ENCODE assay signal across 18 cellular contexts in the genomic region with DNA sequence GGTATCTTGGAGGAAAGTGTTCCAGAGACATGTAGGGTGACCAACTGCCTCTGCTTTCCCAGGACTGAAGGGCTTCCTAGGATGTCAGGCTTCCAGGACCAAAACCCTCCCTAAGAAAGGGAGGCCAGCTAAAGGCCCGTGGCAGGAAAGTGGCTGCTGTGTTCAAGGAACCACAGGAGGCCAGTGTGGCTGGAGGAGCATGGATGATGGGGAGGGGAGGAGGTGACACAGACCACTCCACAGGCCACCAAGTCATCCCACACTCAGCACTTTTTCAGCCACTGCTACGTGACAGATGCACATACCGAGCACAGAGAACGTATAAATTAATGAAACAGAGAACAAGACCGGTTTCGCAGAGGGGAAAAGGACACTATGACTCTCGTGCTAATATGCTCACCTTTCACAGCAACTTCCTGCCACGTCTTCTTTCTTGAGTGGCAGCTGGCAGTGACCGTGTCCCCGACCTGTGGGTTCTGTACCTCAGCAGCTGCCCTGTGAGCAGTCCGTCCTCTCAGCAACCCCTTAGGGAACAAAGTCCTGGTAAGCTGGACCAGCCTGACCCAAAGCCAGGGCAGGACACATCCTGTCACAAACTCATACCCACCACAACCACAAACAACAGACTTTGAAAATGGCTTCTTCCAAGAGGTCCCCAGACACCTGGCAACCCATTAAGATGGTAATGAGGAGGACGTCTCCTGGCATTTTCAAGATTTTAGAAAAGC.
DNase-seq lines count a peak whose midpoint lies in the region; ATAC-seq and TF ChIP-seq lines count a peak whose summit lies in the region.
"Had no signal": no experiment of that assay in that cellular context is flagged by ENCODE, and none has a peak within 500 bp of the region (broad histone marks: within the 10 kb centered on the region; RNA-seq: fewer than 3 reads in every experiment).

No MANE protein-coding gene starts in this region.

- no peaks in the 10 kb centered on the region for H3K27me3 ChIP-seq in right atrium auricular region
- no peaks in the 10 kb centered on the region for H3K27me3 ChIP-seq in right cardiac atrium (ENCODE audit: control insufficient read depth, insufficient read depth)
- peaks cover 0 to 7% (median 0%) of the 10 kb centered on the region in 4 donors for H3K27me3 ChIP-seq in esophagus muscularis mucosa
- H3K27me3 ChIP-seq in GM23248 (replicated peaks; ENCODE audit: insufficient read depth) = peaks cover 29% of the 10 kb centered on the region; the same call in 1 of the 2 replicates
- H3K27me3 ChIP-seq: BLaER1 treated with 17β-estradiol and CSF1 and Interleukin-3, amounts not matched to agents 10 nM and 100 nM had no signal

- H3K27ac Mint-ChIP-seq in osteocyte (ENCODE audit: unreplicated experiment) = no peak overlapping the region
- H3K27ac Mint-ChIP-seq: B cell; CD4-positive, alpha-beta T cell; CD8-positive, alpha-beta T cell had no signal

- TF ChIP-seq CTCF in right atrium auricular region (IDR thresholded peaks at IDR 0.05) (no peak), esophagus muscularis mucosa (IDR thresholded peaks at IDR 0.05) (no peak), osteocyte (IDR thresholded peaks at IDR 0.05) (no peak)

- H3K9ac ChIP-seq in GM23248 = no peak overlapping the region
- H3K9ac ChIP-seq: BLaER1 treated with 17β-estradiol and CSF1 and Interleukin-3, amounts not matched to agents 10 nM and 100 nM had no signal

- no peak overlapping the region for H3K4me3 ChIP-seq in right atrium auricular region
- H3K4me3 ChIP-seq in right cardiac atrium (ENCODE audit: low read length) = no peak overlapping the region
- no peak overlapping the region for H3K4me3 ChIP-seq in esophagus muscularis mucosa
- H3K4me3 ChIP-seq in GM23248 = no peak overlapping the region
- H3K4me3 ChIP-seq: A549; BLaER1 treated with 17β-estradiol and CSF1 and Interleukin-3, amounts not matched to agents 10 nM and 100 nM had no signal

- H3K4me1 ChIP-seq in right atrium auricular region (no peaks in the 10 kb centered on the region), right cardiac atrium (ENCODE audit: control insufficient read depth, insufficient read depth, low read length) (no peaks in the 10 kb centered on the region), esophagus muscularis mucosa (no peaks in the 10 kb centered on the region), GM23248 (ENCODE audit: insufficient read depth) (no peaks in the 10 kb centered on the region)
- H3K4me1 ChIP-seq: A549; BLaER1 treated with 17β-estradiol and CSF1 and Interleukin-3, amounts not matched to agents 10 nM and 100 nM; Caco-2 had no signal

- no peak overlapping the region for H3K4me3 Mint-ChIP-seq in osteocyte (ENCODE audit: unreplicated experiment)
- H3K4me3 Mint-ChIP-seq: B cell; CD4-positive, alpha-beta T cell; CD8-positive, alpha-beta T cell had no signal

- H3F3A ChIP-seq in GM23248 (ENCODE audit: insufficient read depth) = no peaks in the 10 kb centered on the region

- no peak overlapping the region for H2AFZ ChIP-seq in GM23248

- peaks cover 23% of the 10 kb centered on the region for H3K27me3 Mint-ChIP-seq in osteocyte (ENCODE audit: unreplicated experiment)

- no peaks in the 10 kb centered on the region for H4K20me1 ChIP-seq in GM23248 (ENCODE audit: insufficient read depth)
- H4K20me1 ChIP-seq: BLaER1 treated with 17β-estradiol and CSF1 and Interleukin-3, amounts not matched to agents 10 nM and 100 nM had no signal

- H3K4me2 ChIP-seq in GM23248 (ENCODE audit: unreplicated experiment) = no peak overlapping the region
- H3K4me2 ChIP-seq: A549; BLaER1 treated with 17β-estradiol and CSF1 and Interleukin-3, amounts not matched to agents 10 nM and 100 nM had no signal

- H3K36me3 Mint-ChIP-seq in osteocyte (ENCODE audit: unreplicated experiment) = no peaks in the 10 kb centered on the region
- H3K36me3 Mint-ChIP-seq: CD8-positive, alpha-beta T cell had no signal

- H3K4me1 Mint-ChIP-seq in osteocyte (ENCODE audit: unreplicated experiment) = no peaks in the 10 kb centered on the region
- H3K4me1 Mint-ChIP-seq: B cell had no signal

- in situ Hi-C loops in GM23248 (cut with MboI) = no loop called here

- TF ChIP-seq EP300 in esophagus muscularis mucosa (IDR thresholded peaks at IDR 0.05) = no peak

- H3K9me3 ChIP-seq in right atrium auricular region (no peaks in the 10 kb centered on the region), right cardiac atrium (ENCODE audit: control insufficient read depth, low read length) (no peaks in the 10 kb centered on the region), esophagus muscularis mucosa (no peaks in the 10 kb centered on the region), GM23248 (ENCODE audit: low read depth) (no peaks in the 10 kb centered on the region)
- H3K9me3 ChIP-seq: A549; BLaER1 treated with 17β-estradiol and CSF1 and Interleukin-3, amounts not matched to agents 10 nM and 100 nM; Caco-2 had no signal

- TF ChIP-seq POLR2A in esophagus muscularis mucosa (IDR thresholded peaks at IDR 0.05; ENCODE audit: low read depth) = no peak
- TF ChIP-seq POLR2A in erythroblast (IDR thresholded peaks at IDR 0.05; ENCODE audit: low read length) = no peak

- 81% methylated on average over 12 of the region's 12 CpGs for WGBS in right cardiac atrium
- WGBS in esophagus muscularis mucosa = 84% methylated on average over 12 of the region's 12 CpGs
- 55 to 60% methylated on average over 12 of the region's 12 CpGs for WGBS in GM23248 (ENCODE audit: low coverage in 1 of 2, low lambda C conversion rate in 2 of 2, missing lambda C conversion rate in 2 of 2), 2 experiments

- H3K79me2 ChIP-seq in GM23248 (ENCODE audit: insufficient read depth) = no peaks in the 10 kb centered on the region

- H3K9me3 Mint-ChIP-seq in osteocyte (ENCODE audit: unreplicated experiment) = no peaks in the 10 kb centered on the region
- H3K9me3 Mint-ChIP-seq: CD4-positive, alpha-beta T cell; CD8-positive, alpha-beta T cell had no signal

- intact Hi-C loops in right cardiac atrium (cut with DNase I) (no loop called here), esophagus muscularis mucosa (cut with DNase I) (no loop called here)

- ATAC-seq in right cardiac atrium = no peak
- ATAC-seq: A549; CD8-positive, alpha-beta T cell had no signal

- DNase-seq in right atrium auricular region (ENCODE audit: low spot score) (peak; percentile 43), right cardiac atrium (no peak), esophagus muscularis mucosa (ENCODE audit: extremely low spot score) (peak; percentile 84), osteocyte (ENCODE audit: extremely low spot score, unreplicated experiment) (peak; percentile 51), erythroblast (lab: John Stamatoyannopoulos, UW) (no peak), GM23248 (no peak)
- DNase-seq: AML-193; Caco-2; Calu3; CD4-positive, alpha-beta T cell; CD8-positive, alpha-beta T cell; DMS79 treated with DMSO at 0.1 percent for 48 hours; GF-D8 had no signal

- H3K9me2 ChIP-seq in GM23248 (ENCODE audit: insufficient read depth) = no peaks in the 10 kb centered on the region

- no peak overlapping the region for H3K27ac ChIP-seq in right atrium auricular region
- no peak overlapping the region for H3K27ac ChIP-seq in right cardiac atrium (ENCODE audit: low read length)
- H3K27ac ChIP-seq in esophagus muscularis mucosa (replicated peaks in 1 of 4) = no peak overlapping the region
- H3K27ac ChIP-seq in GM23248 = no peak overlapping the region
- H3K27ac ChIP-seq: 22Rv1; A549; BLaER1 treated with 17β-estradiol and CSF1 and Interleukin-3, amounts not matched to agents 10 nM and 100 nM; C4-2B had no signal

- no peaks in the 10 kb centered on the region for H3K36me3 ChIP-seq in right atrium auricular region
- no peaks in the 10 kb centered on the region for H3K36me3 ChIP-seq in esophagus muscularis mucosa
- no peaks in the 10 kb centered on the region for H3K36me3 ChIP-seq in GM23248 (ENCODE audit: low read depth)
- H3K36me3 ChIP-seq: BLaER1 treated with 17β-estradiol and CSF1 and Interleukin-3, amounts not matched to agents 10 nM and 100 nM had no signal

Comparison
In these comparisons a context has a peak if more than half of its experiments do, and no peak if none do; other contexts are left out.
1. DNase-seq: peak in right atrium auricular region (single experiment), esophagus muscularis mucosa (single experiment) and osteocyte (single experiment); none in right cardiac atrium (0 of 3), erythroblast (0 of 2) and GM23248 (single experiment).